ENCODE assay signal across 8 cellular contexts in the genomic region with DNA sequence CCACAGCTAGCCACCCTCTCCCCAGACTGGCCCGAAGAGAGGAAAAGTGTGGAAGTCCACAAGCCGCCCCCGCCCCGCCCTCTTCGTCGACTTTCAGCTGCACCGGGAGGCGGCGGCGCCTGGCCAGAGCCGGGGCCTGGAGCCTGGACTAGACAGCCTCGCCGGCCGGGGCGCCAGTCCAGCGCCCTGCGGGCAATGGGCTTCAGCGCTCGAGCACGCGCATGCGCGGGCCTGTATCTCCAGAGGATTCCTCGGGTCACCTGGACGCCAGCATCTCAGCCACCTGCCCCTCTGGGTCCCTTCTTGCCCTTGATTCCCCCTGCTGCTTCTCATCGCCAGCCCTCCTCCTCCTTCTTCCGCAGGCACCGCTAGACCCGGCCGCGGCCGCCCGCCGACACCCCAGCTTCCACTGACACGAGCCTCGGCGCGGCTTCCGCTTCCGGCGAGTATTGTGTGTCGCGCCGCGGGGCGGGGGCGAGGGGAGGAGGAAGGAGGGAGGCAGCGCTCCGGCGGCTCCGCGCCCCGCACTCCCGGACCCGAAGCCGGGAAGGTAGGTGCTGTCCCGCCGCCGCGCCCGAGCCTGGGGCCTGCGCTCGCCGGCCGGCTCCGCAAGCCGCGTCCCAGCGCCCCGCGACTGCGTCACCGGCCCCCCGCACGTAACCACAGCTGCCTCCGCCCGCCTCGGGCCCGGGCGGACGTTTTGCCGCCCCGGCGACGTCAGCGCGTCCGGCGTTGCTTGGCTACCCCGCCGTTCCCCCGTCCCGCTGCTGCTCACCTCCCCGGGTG. TPM values are rescaled to one million over a fixed set of nuclear protein-coding genes. Genes with fewer than 3 reads are reported as not detected.
DNase-seq lines count a peak whose midpoint lies in the region; ATAC-seq and TF ChIP-seq lines count a peak whose summit lies in the region.

A gene (plus strand): TSS at position 482 of the 786 bp plus-strand sequence. CDS start 2,391 bp downstream, outside the sequence.

- H3K4me3 Mint-ChIP-seq in CD4-positive, alpha-beta memory T cell = peak within 1 kb of the TSS; percentile 92 to 98 (median 94)
- H3K4me3 Mint-ChIP-seq in activated CD8-positive, alpha-beta T cell treated with anti-CD3 and anti-CD28 coated beads, Interleukin-2, amount 10 ng/mL, durations not matched to agents 7 days and 5 days = peak within 1 kb of the TSS; percentile 96

- H3K9me3 ChIP-seq in CD4-positive, alpha-beta memory T cell (ENCODE audit: control insufficient read depth in 1 of 2, low read length in 2 of 2) = no peaks in the 10 kb centered on the region
- H3K9me3 ChIP-seq in lower lobe of right lung = no peaks in the 10 kb centered on the region

- H3K4me3 ChIP-seq in CD4-positive, alpha-beta memory T cell (ENCODE audit: low read length in 2 of 2) = peak within 1 kb of the TSS; percentile 68 to 82
- peak within 1 kb of the TSS; percentile 89 for H3K4me3 ChIP-seq in lower lobe of right lung

- peaks cover 53% of the 10 kb centered on the region for H3K4me1 ChIP-seq in CD4-positive, alpha-beta memory T cell (ENCODE audit: insufficient read depth, low read length)
- peaks cover 44% of the 10 kb centered on the region for H3K4me1 ChIP-seq in lower lobe of right lung

- H3K27me3 Mint-ChIP-seq in CD4-positive, alpha-beta memory T cell = no peaks in the 10 kb centered on the region
- H3K27me3 Mint-ChIP-seq in activated CD8-positive, alpha-beta T cell treated with anti-CD3 and anti-CD28 coated beads, Interleukin-2, amount 10 ng/mL, durations not matched to agents 7 days and 5 days (ENCODE audit: low read depth) = no peaks in the 10 kb centered on the region

- intact Hi-C loops in CD4-positive, alpha-beta memory T cell (cut with micrococcal nuclease) = loop anchor here (1.0 to 5.0 kb wide), 5 partner anchors 19 to 260 kb away; a partner anchor contains a TSS
- intact Hi-C loops in lower lobe of right lung (cut with DNase I) = no loop called here

- POLR2A ChIA-PET in CD4-positive, alpha-beta memory T cell (lab: Charles Lee; ENCODE audit: partially characterized antibody) = interaction anchor here (0.6 to 3.4 kb wide), 26 partner anchors 9 to 1215 kb away, joined by 3 to 46 read pairs (median 4); a partner anchor contains a TSS
- POLR2A ChIA-PET in activated CD8-positive, alpha-beta T cell treated with anti-CD3 and anti-CD28 coated beads, Interleukin-2, amount 10 ng/mL, durations not matched to agents 7 days and 5 days (lab: Charles Lee) = interaction anchor here (0.6 to 2.3 kb wide), 18 partner anchors 8 to 873 kb away, joined by 3 to 25 read pairs (median 4); a partner anchor contains a TSS

- peak within 1 kb of the TSS; percentile 99 for H3K27ac ChIP-seq in CD4-positive, alpha-beta memory T cell (ENCODE audit: low read depth, low read length)
- H3K27ac ChIP-seq in lower lobe of right lung = peak within 1 kb of the TSS; percentile 99

- no peak for TF ChIP-seq CTCF in lower lobe of right lung (IDR thresholded peaks at IDR 0.05)

- H3K36me3 Mint-ChIP-seq in CD4-positive, alpha-beta memory T cell = peaks cover 17 to 46% of the 10 kb centered on the region in 2 donors
- peaks cover 47% of the 10 kb centered on the region for H3K36me3 Mint-ChIP-seq in activated CD8-positive, alpha-beta T cell treated with anti-CD3 and anti-CD28 coated beads, Interleukin-2, amount 10 ng/mL, durations not matched to agents 7 days and 5 days (ENCODE audit: low read depth)

- peaks cover 0 to 2% (median 0%) of the 10 kb centered on the region in 8 donors for H3K9me3 Mint-ChIP-seq in CD4-positive, alpha-beta memory T cell
- no peaks in the 10 kb centered on the region for H3K9me3 Mint-ChIP-seq in activated CD8-positive, alpha-beta T cell treated with anti-CD3 and anti-CD28 coated beads, Interleukin-2, amount 10 ng/mL, durations not matched to agents 7 days and 5 days (ENCODE audit: insufficient read depth)

- H3K4me1 Mint-ChIP-seq in CD4-positive, alpha-beta memory T cell = peaks cover 42 to 70% (median 56%) of the 10 kb centered on the region in 4 donors
- H3K4me1 Mint-ChIP-seq in activated CD8-positive, alpha-beta T cell treated with anti-CD3 and anti-CD28 coated beads, Interleukin-2, amount 10 ng/mL, durations not matched to agents 7 days and 5 days (ENCODE audit: low read depth) = peaks cover 54% of the 10 kb centered on the region

- CTCF ChIA-PET in CD4-positive, alpha-beta memory T cell (lab: Charles Lee; ENCODE audit: partially characterized antibody) = interaction anchor here (1.0 to 1.4 kb wide), 3 partner anchors 10 to 113 kb away, joined by 3 to 5 read pairs (median 3); no protein-coding TSS in a partner anchor
- CTCF ChIA-PET in activated CD8-positive, alpha-beta T cell treated with anti-CD3 and anti-CD28 coated beads, Interleukin-2, amount 10 ng/mL, durations not matched to agents 7 days and 5 days (lab: Charles Lee) = interaction anchor here (0.6 to 2.3 kb wide), 9 partner anchors 10 to 419 kb away, joined by 3 to 12 read pairs (median 4); a partner anchor contains a TSS

- H3K27me3 ChIP-seq in CD4-positive, alpha-beta memory T cell (ENCODE audit: insufficient read depth, low read length) = no peaks in the 10 kb centered on the region
- H3K27me3 ChIP-seq in lower lobe of right lung (ENCODE audit: low read depth) = no peaks in the 10 kb centered on the region

- peak within 1 kb of the TSS; percentile 97 to 100 (median 100) for H3K27ac Mint-ChIP-seq in CD4-positive, alpha-beta memory T cell
- peak within 1 kb of the TSS; percentile 99 for H3K27ac Mint-ChIP-seq in activated CD8-positive, alpha-beta T cell treated with anti-CD3 and anti-CD28 coated beads, Interleukin-2, amount 10 ng/mL, durations not matched to agents 7 days and 5 days

- peak; percentile 91 to 94 (median 92) for DNase-seq in CD4-positive, alpha-beta memory T cell
- peak; percentile 83 for DNase-seq in HK-2 (ENCODE audit: unreplicated experiment)
- DNase-seq in NK-92 (lab: John Stamatoyannopoulos, UW; ENCODE audit: unreplicated experiment) = peak; percentile 28
- peak; percentile 92 for DNase-seq in activated CD8-positive, alpha-beta T cell treated with anti-CD3 and anti-CD28 coated beads, Interleukin-2, amount 10 ng/mL, durations not matched to agents 7 days and 5 days
- DNase-seq in ecto neural progenitor cell (ENCODE audit: low spot score) = peak; percentile 89
- DNase-seq in lower lobe of right lung = peak; percentile 95
- DNase-seq in stimulated activated CD4-positive, alpha-beta T cell treated with anti-CD3 and anti-CD28 coated beads, TNF-alpha, amount 100 ng/mL, for 1 hour (ENCODE audit: low read depth in 3 of 3, low spot score in 1 of 3) = peak; percentile 57 to 79 (median 71)

- H3K36me3 ChIP-seq in CD4-positive, alpha-beta memory T cell (ENCODE audit: insufficient read depth, low read length) = peaks cover 19% of the 10 kb centered on the region
- peaks cover 28% of the 10 kb centered on the region for H3K36me3 ChIP-seq in lower lobe of right lung

- ATAC-seq in GM19455 (IDR thresholded peaks at IDR 0.05; ENCODE audit: unreplicated experiment) = peak; percentile 81
- ATAC-seq in activated CD8-positive, alpha-beta T cell treated with anti-CD3 and anti-CD28 coated beads, Interleukin-2, amount 10 ng/mL, durations not matched to agents 7 days and 5 days = peak; percentile 73
- peak; percentile 92 to 93 for ATAC-seq in lower lobe of right lung

RNA-seq across cellular contexts. Expression of the gene that starts here (rescaled TPM):
- 10 to 100 TPM; 27.7 to 30.9 TPM for total RNA-seq in CD4-positive, alpha-beta memory T cell
- 10 to 100 TPM in 1 of 2 donors, 1 to 10 TPM in 1; 6.9 to 18.6 TPM for polyA plus RNA-seq in CD4-positive, alpha-beta memory T cell
- total RNA-seq in activated CD8-positive, alpha-beta T cell treated with anti-CD3 and anti-CD28 coated beads, Interleukin-2, amount 10 ng/mL, durations not matched to agents 7 days and 5 days = 10 to 100 TPM; 16.7 to 16.9 TPM
- 13.3 TPM for total RNA-seq in lower lobe of right lung

Comparison
In these comparisons a context has a peak if more than half of its experiments do, and no peak if none do; other contexts are left out.
1. Peak in every context shown above with its lines: DNase-seq, ATAC-seq, H3K4me3 ChIP-seq and H3K27ac ChIP-seq.
2. DNase-seq: peak in every context shown above with its lines; median percentile 95 in lower lobe of right lung; 92 in CD4-positive, alpha-beta memory T cell; 92 in activated CD8-positive, alpha-beta T cell treated with anti-CD3 and anti-CD28 coated beads, Interleukin-2, amount 10 ng/mL, durations not matched to agents 7 days and 5 days; 89 in ecto neural progenitor cell; 83 in HK-2; 71 in stimulated activated CD4-positive, alpha-beta T cell treated with anti-CD3 and anti-CD28 coated beads, TNF-alpha, amount 100 ng/mL, for 1 hour; 28 in NK-92.